Comparison of ENCODE assay signal across 17 cellular contexts in genomic region chr11:30816959-30817880, GRCh38.
"Had no signal": no experiment of that assay in that cellular context is flagged by ENCODE, and none has a peak within 500 bp of the region (broad histone marks: within the 10 kb centered on the region; RNA-seq: fewer than 3 reads in every experiment).

No MANE protein-coding gene starts in this region.

- DNase-seq: effector memory CD8-positive, alpha-beta T cell; heart right ventricle; hypothalamus; left cardiac atrium; mucosa of descending colon; natural killer cell; posterior cingulate gyrus; right cardiac atrium; stimulated activated CD4-positive, alpha-beta T cell treated with anti-CD3 and anti-CD28 coated beads, Interleukin-2, amount 100 ng/mL, for 48 hours; stimulated activated naive CD4-positive, alpha-beta T cell treated with Interleukin-2 at 50 U/mL for 16 hours; trophoblast cell had no signal

- FAIRE-seq: colon, frontal cortex, islet of Langerhans had no signal

- ATAC-seq: effector memory CD8-positive, alpha-beta T cell; left cardiac atrium; mucosa of descending colon; natural killer cell had no signal

- H3K27me3 ChIP-seq: heart right ventricle had no signal

- H3K36me3 ChIP-seq: heart right ventricle had no signal

- H3K4me1 Mint-ChIP-seq: natural killer cell had no signal

- H3K36me3 Mint-ChIP-seq: natural killer cell had no signal

- H3K27ac Mint-ChIP-seq: dendritic cell treated with granulocyte-macrophage colony-stimulating factor and Interleukin-4, amounts not matched to agents 40 ng/mL and 50 ng/mL, for 4 days; effector memory CD8-positive, alpha-beta T cell; natural killer cell had no signal

- H3K4me3 Mint-ChIP-seq: dendritic cell treated with granulocyte-macrophage colony-stimulating factor and Interleukin-4, amounts not matched to agents 40 ng/mL and 50 ng/mL, for 4 days; effector memory CD8-positive, alpha-beta T cell; natural killer cell; neural crest cell had no signal

- H3K4me3 ChIP-seq: heart right ventricle, mucosa of descending colon, smooth muscle cell had no signal

- H3K27me3 Mint-ChIP-seq: dendritic cell treated with granulocyte-macrophage colony-stimulating factor and Interleukin-4, amounts not matched to agents 40 ng/mL and 50 ng/mL, for 4 days; effector memory CD8-positive, alpha-beta T cell had no signal

- H3K9me3 ChIP-seq: heart right ventricle, mucosa of descending colon had no signal
